ENCODE assay signal across 17 cellular contexts in genomic region chr15:29687204-29687768, GRCh38.
DNase-seq lines count a peak whose midpoint lies in the region; ATAC-seq and TF ChIP-seq lines count a peak whose summit lies in the region.
"Had no signal": no experiment of that assay in that cellular context is flagged by ENCODE, and none has a peak within 500 bp of the region (broad histone marks: within the 10 kb centered on the region; RNA-seq: fewer than 3 reads in every experiment).

No MANE protein-coding gene starts in this region.

- H4K91ac ChIP-seq in neuronal stem cell (ENCODE audit: low read depth, low read length, poor library complexity): no peak overlapping the region

- H3K18ac ChIP-seq in neuronal stem cell (ENCODE audit: low read length): peak overlapping the region; percentile 52

- H3K14ac ChIP-seq in neuronal stem cell (ENCODE audit: low read length): no peak overlapping the region

- WGBS in neuronal stem cell (ENCODE audit: extremely low coverage in 2 of 2, insufficient read length in 2 of 2, insufficient replicate concordance in 1 of 2), 2 donors: no CpG with 5 or more reads among the region's 13 CpGs

- H2BK5ac ChIP-seq in neuronal stem cell (ENCODE audit: low read length): peak overlapping the region; percentile 83

- H3K9me3 ChIP-seq in neuronal stem cell (replicated peaks in 1 of 2; ENCODE audit: control insufficient read depth in 2 of 2, insufficient read depth in 1 of 2, low read depth in 1 of 2, low read length in 2 of 2): no peaks in the 10 kb centered on the region

- H2BK120ac ChIP-seq in neuronal stem cell (ENCODE audit: low read depth, low read length): no peak overlapping the region

- peak overlapping the region; percentile 10 for H2AK5ac ChIP-seq in neuronal stem cell (ENCODE audit: low read depth, low read length)

- H3K27me3 ChIP-seq in foreskin keratinocyte (no peaks in the 10 kb centered on the region), neuronal stem cell (ENCODE audit: control insufficient read depth in 3 of 3, insufficient read depth in 3 of 3, low read depth in 1 of 3, low read length in 3 of 3) (no peaks in the 10 kb centered on the region)

- H3K4me2 ChIP-seq in neuronal stem cell (ENCODE audit: insufficient read depth, low read length, poor library complexity, severe bottlenecking): no peak overlapping the region

- H3K4ac ChIP-seq in neuronal stem cell (ENCODE audit: low read length): peak overlapping the region; percentile 29

- H3K27ac ChIP-seq in foreskin keratinocyte (no peak overlapping the region), neuronal stem cell (replicated peaks; ENCODE audit: low read length) (no peak overlapping the region)

- no peaks in the 10 kb centered on the region for H3K79me1 ChIP-seq in neuronal stem cell (ENCODE audit: low read depth, low read length)

- H3K23ac ChIP-seq in neuronal stem cell (ENCODE audit: low read depth, low read length, poor library complexity): no peak overlapping the region

- ATAC-seq in foreskin keratinocyte: peak; percentile 32
- no peak for ATAC-seq in HG03565 (IDR thresholded peaks at IDR 0.05; ENCODE audit: unreplicated experiment)
- no peak for ATAC-seq in GM19452 (IDR thresholded peaks at IDR 0.05; ENCODE audit: unreplicated experiment)
- ATAC-seq: stimulated activated memory B cell treated with anti-CD40 and anti-IgM and Interleukin-4, amounts not matched to agents 10 μg/mL and 1 μg/mL and 100 μg/mL, for 72 hours had no signal

- H2BK12ac ChIP-seq in neuronal stem cell (ENCODE audit: low read length): no peak overlapping the region

- no peak overlapping the region for H2AFZ ChIP-seq in neuronal stem cell (ENCODE audit: low read length)

- no peak overlapping the region for H3K9ac ChIP-seq in neuronal stem cell (ENCODE audit: low read depth, low read length, poor library complexity)

- no peak overlapping the region for H2BK15ac ChIP-seq in neuronal stem cell (ENCODE audit: low read length)

- DNase-seq in COLO668 (lab: John Stamatoyannopoulos, UW; ENCODE audit: unreplicated experiment) (peak; percentile 74), NCI-H345 treated with DMSO at 0.1 percent for 48 hours (lab: John Stamatoyannopoulos, UW; ENCODE audit: unreplicated experiment) (peak; percentile 32), foreskin keratinocyte (no peak), neuronal stem cell (ENCODE audit: low spot score) (no peak)
- DNase-seq in activated naive CD4-positive, alpha-beta T cell treated with anti-CD3 and anti-CD28 coated beads, Interleukin-2, amount 50 U/mL, for 16 hours: no peak
- no peak for DNase-seq in activated CD8-positive, alpha-beta memory T cell treated with anti-CD3 and anti-CD28 coated beads for 24 hours
- DNase-seq: activated CD4-positive, alpha-beta T cell treated with anti-CD3 and anti-CD28 coated beads, Interleukin-2, amount 50 U/mL, for 1 hour; activated naive CD4-positive, alpha-beta T cell treated with anti-CD3 and anti-CD28 coated beads, Interleukin-2, amount 10 ng/mL, durations not matched to agents 7 days and 5 days; activated T-cell treated with anti-CD3 and anti-CD28 coated beads for 4 hours; EL; endodermal cell; H9; NCI-H2171; Right ventricle myocardium superior had no signal

- no peak for TF ChIP-seq CTCF in foreskin keratinocyte (conservative IDR thresholded peaks at IDR 0.05)

- H3K4me3 ChIP-seq in neuronal stem cell (ENCODE audit: low read length in 2 of 2): no peak overlapping the region

- H3K36me3 ChIP-seq in neuronal stem cell (replicated peaks in 1 of 2; ENCODE audit: control insufficient read depth in 2 of 2, insufficient read depth in 2 of 2, low read length in 2 of 2): no peaks in the 10 kb centered on the region

- peaks cover 16% of the 10 kb centered on the region for H3K4me1 ChIP-seq in foreskin keratinocyte
- H3K4me1 ChIP-seq in neuronal stem cell (ENCODE audit: control insufficient read depth in 2 of 2, insufficient read depth in 1 of 2, low read depth in 1 of 2, low read length in 2 of 2): peaks cover 0 to 6% of the 10 kb centered on the region in 2 donors

- no peak overlapping the region for H4K8ac ChIP-seq in neuronal stem cell (ENCODE audit: low read depth, low read length)

Comparison
In these comparisons a context has a peak if more than half of its experiments do, and no peak if none do; other contexts are left out.
1. DNase-seq: peak in COLO668 (single experiment) and NCI-H345 treated with DMSO at 0.1 percent for 48 hours (single experiment); none in foreskin keratinocyte (0 of 2), neuronal stem cell (single experiment), activated naive CD4-positive, alpha-beta T cell treated with anti-CD3 and anti-CD28 coated beads, Interleukin-2, amount 50 U/mL, for 16 hours (single experiment) and activated CD8-positive, alpha-beta memory T cell treated with anti-CD3 and anti-CD28 coated beads for 24 hours (single experiment).